In genomic region chr10:128007971-128008370, GRCh38 we compare ENCODE assay signal across 15 cellular contexts.
DNase-seq lines count a peak whose midpoint lies in the region; ATAC-seq and TF ChIP-seq lines count a peak whose summit lies in the region.
"Had no signal": no experiment of that assay in that cellular context is flagged by ENCODE, and none has a peak within 500 bp of the region (broad histone marks: within the 10 kb centered on the region; RNA-seq: fewer than 3 reads in every experiment).

No MANE protein-coding gene starts in this region.

- intact Hi-C loops in posterior vena cava (cut with DNase I), result no loop called here

- peaks cover 14% of the 10 kb centered on the region for H4K20me1 ChIP-seq in smooth muscle cell (ENCODE audit: low read depth)

- H3K9ac ChIP-seq in smooth muscle cell (ENCODE audit: low read depth), result no peak overlapping the region
- H3K9ac ChIP-seq: GM23248 had no signal

- no peaks in the 10 kb centered on the region for H3K36me3 Mint-ChIP-seq in T-helper 17 cell (ENCODE audit: low read depth)

- peak overlapping the region; percentile 14 for H3K27ac Mint-ChIP-seq in T-helper 17 cell
- H3K27ac Mint-ChIP-seq: CD4-positive, alpha-beta T cell; IgD-negative memory B cell had no signal

- no peaks in the 10 kb centered on the region for H3K36me3 ChIP-seq in smooth muscle cell (ENCODE audit: low read depth)

- H3K4me3 Mint-ChIP-seq in T-helper 17 cell, result no peak overlapping the region
- H3K4me3 Mint-ChIP-seq: CD4-positive, alpha-beta T cell; IgD-negative memory B cell had no signal

- no peak overlapping the region for H2AFZ ChIP-seq in smooth muscle cell (ENCODE audit: low read depth)
- H2AFZ ChIP-seq: GM23248 had no signal

- ATAC-seq in T-helper 17 cell, result no peak
- no peak for ATAC-seq in HG03432 (IDR thresholded peaks at IDR 0.05; ENCODE audit: unreplicated experiment)

- no peak overlapping the region for H3K4me2 ChIP-seq in smooth muscle cell

- peaks cover 53% of the 10 kb centered on the region for H3K27me3 Mint-ChIP-seq in T-helper 17 cell

- TF ChIP-seq CTCF in GM13977 (IDR thresholded peaks at IDR 0.05; ENCODE audit: extremely low read depth, insufficient read depth, missing control alignments) (no peak), smooth muscle cell (IDR thresholded peaks at IDR 0.05; ENCODE audit: borderline replicate concordance, insufficient read depth, poor library complexity, severe bottlenecking) (no peak)

- H3K4me1 Mint-ChIP-seq in T-helper 17 cell, result peaks cover 7% of the 10 kb centered on the region

- no peak overlapping the region for H3K27ac ChIP-seq in smooth muscle cell (ENCODE audit: low read depth)
- H3K27ac ChIP-seq: GM23248 had no signal

- WGBS in smooth muscle cell (ENCODE audit: low lambda C conversion rate), result 75% methylated on average over 7 of the region's 7 CpGs

- in situ Hi-C loops in GM13977 (cut with MboI; ENCODE audit: low pct_unique_long_range_greater_than_20kb, low sequenced_read_pairs, unreplicated experiment), result loop anchor here (25.0 kb wide), 1 partner anchor 296 kb away; no protein-coding TSS in a partner anchor

- H3K9me3 ChIP-seq in T-helper 17 cell (ENCODE audit: control insufficient read depth, low read length, poor library complexity, severe bottlenecking), result no peaks in the 10 kb centered on the region
- H3K9me3 ChIP-seq in smooth muscle cell (replicated peaks; ENCODE audit: low read depth), result no peaks in the 10 kb centered on the region

- H3K4me1 ChIP-seq in smooth muscle cell (ENCODE audit: low read depth), result peaks cover 9% of the 10 kb centered on the region

- peak; percentile 38 for DNase-seq in activated effector memory CD4-positive, alpha-beta T cell treated with anti-CD3 and anti-CD28 coated beads, Interleukin-2, amount 50 U/mL, for 16 hours
- no peak for DNase-seq in activated effector memory CD4-positive, alpha-beta T cell treated with Interleukin-2 at 50 U/mL for 16 hours
- no peak for DNase-seq in T-helper 17 cell
- DNase-seq in posterior vena cava (ENCODE audit: low spot score), result peak; percentile 47
- DNase-seq in GM13977 (ENCODE audit: low spot score), result no peak
- DNase-seq in smooth muscle cell (lab: John Stamatoyannopoulos, UW; ENCODE audit: unreplicated experiment), result no peak
- DNase-seq: ACHN; C1 segment of cervical spinal cord; Calu3; CD4-positive, alpha-beta T cell; DMS 273 treated with DMSO at 0.1 percent for 48 hours; GM23248; H7 had no signal

- H3K79me2 ChIP-seq in smooth muscle cell (ENCODE audit: low read depth), result no peaks in the 10 kb centered on the region

- H3F3A ChIP-seq in smooth muscle cell (ENCODE audit: low read depth), result peaks cover 4% of the 10 kb centered on the region

- H3K27me3 ChIP-seq in smooth muscle cell (ENCODE audit: low read depth), result no peaks in the 10 kb centered on the region

- H3K4me3 ChIP-seq in smooth muscle cell, result no peak overlapping the region
- H3K4me3 ChIP-seq: GM23248 had no signal

Comparison
In these comparisons a context has a peak if more than half of its experiments do, and no peak if none do; other contexts are left out.
1. DNase-seq: peak in activated effector memory CD4-positive, alpha-beta T cell treated with anti-CD3 and anti-CD28 coated beads, Interleukin-2, amount 50 U/mL, for 16 hours (single experiment) and posterior vena cava (single experiment); none in activated effector memory CD4-positive, alpha-beta T cell treated with Interleukin-2 at 50 U/mL for 16 hours (single experiment), T-helper 17 cell (0 of 3), GM13977 (single experiment) and smooth muscle cell (single experiment).